ENCODE assay signal across 8 cellular contexts in genomic region chr14:44896275-44897040, GRCh38.
DNase-seq lines count a peak whose midpoint lies in the region; ATAC-seq, FAIRE-seq and TF ChIP-seq lines count a peak whose summit lies in the region.

No MANE protein-coding gene starts in this region.

- DNase-seq in left lobe of liver (ENCODE audit: low spot score), result no peak
- no peak for DNase-seq in CD1c-positive myeloid dendritic cell (ENCODE audit: extremely low spot score)
- DNase-seq in D721Med (ENCODE audit: insufficient read length, low spot score), result no peak
- DNase-seq in NOMO-1 (lab: John Stamatoyannopoulos, UW; ENCODE audit: unreplicated experiment in 2 of 2), result no peak

- peak overlapping the region; percentile 86 for H3K27ac ChIP-seq in cingulate gyrus (ENCODE audit: low read depth, low read length)
- peak overlapping the region; percentile 96 for H3K27ac ChIP-seq in parathyroid adenoma

- no peaks in the 10 kb centered on the region for H3K4me1 ChIP-seq in parathyroid adenoma

- ATAC-seq in GM18511 (IDR thresholded peaks at IDR 0.05; ENCODE audit: unreplicated experiment) (peak; percentile 1), HG03460 (IDR thresholded peaks at IDR 0.05; ENCODE audit: unreplicated experiment) (peak; percentile 2), left lobe of liver (no peak)

- peak overlapping the region; percentile 87 for H3K4me3 ChIP-seq in parathyroid adenoma (ENCODE audit: low read depth, low read length)

- TF ChIP-seq CTCF in parathyroid adenoma (IDR thresholded peaks at IDR 0.05), result no peak
- TF ChIP-seq CTCF in D721Med (IDR thresholded peaks at IDR 0.05; ENCODE audit: insufficient read depth, missing control alignments), result no peak

- no peaks in the 10 kb centered on the region for H3K36me3 ChIP-seq in parathyroid adenoma (ENCODE audit: control insufficient read depth, insufficient read depth, low read length)

- H3K4me2 ChIP-seq in parathyroid adenoma (ENCODE audit: low read length), result peak overlapping the region; percentile 34

- H3K9me3 ChIP-seq in parathyroid adenoma (ENCODE audit: control insufficient read depth, low read length), result no peaks in the 10 kb centered on the region

- H3K9ac ChIP-seq in parathyroid adenoma, result no peak overlapping the region

- H2AFZ ChIP-seq in parathyroid adenoma, result peak overlapping the region; percentile 98

- no peaks in the 10 kb centered on the region for H3K79me2 ChIP-seq in parathyroid adenoma

- no peaks in the 10 kb centered on the region for H3K27me3 ChIP-seq in parathyroid adenoma (ENCODE audit: control insufficient read depth, insufficient read depth, low read length)

- FAIRE-seq in D721Med (lab: Jason Lieb, UNC), result no peak
